Comparison of ENCODE assay signal across 1 cellular context in the genomic region with DNA sequence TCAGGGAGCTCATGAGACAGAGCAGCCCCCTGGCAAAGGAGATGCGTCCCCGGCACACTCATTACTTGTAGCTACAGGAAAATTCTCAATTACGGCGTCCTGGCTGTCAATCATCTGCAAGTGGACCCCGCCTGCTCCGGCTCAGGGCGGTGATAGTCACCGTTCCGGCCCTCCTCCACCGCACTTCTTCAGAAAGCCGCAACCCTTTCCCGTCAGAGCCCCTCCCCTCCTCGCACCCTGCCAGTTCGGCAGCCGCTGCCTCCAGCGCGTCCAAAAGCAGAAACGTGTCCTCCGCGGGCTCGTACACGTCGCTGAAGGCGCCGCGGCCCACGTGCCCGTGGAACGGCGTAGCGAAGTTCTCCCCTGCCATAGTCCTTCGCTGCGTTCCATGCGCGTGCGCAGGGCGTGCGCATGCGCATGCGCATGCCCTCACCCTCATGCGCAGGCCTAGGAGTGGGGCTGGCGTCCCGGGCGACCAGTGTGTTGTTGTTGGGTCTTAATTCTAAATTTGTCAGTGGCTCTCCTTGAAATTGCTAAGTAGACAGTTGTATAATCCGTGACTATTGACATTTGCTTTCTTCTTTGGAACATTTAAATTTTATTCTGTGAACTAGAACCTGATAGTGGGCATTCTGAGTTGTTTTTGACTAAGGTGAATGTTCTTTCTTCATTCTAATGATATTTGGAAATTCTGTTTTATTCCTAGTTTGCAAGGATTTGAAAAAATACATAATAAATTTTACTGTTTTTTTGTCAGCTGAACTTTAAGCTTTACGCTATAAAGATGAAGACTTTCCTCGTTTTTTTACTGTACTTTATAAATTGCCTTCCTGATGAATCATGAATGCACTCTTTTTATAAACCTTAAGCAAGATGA.
TF ChIP-seq lines count a peak whose summit lies in the region.

No MANE protein-coding gene starts in this region.

TF ChIP-seq in HEK293, 187 proteins besides CTCF, POLR2A, EP300 and RAD21 (continued from another document and continues in another):
- TF ChIP-seq ZBTB48 (tag by site-specific recombination; IDR thresholded peaks at IDR 0.05) (peak; percentile 67), WT1 (tag by site-specific recombination; IDR thresholded peaks at IDR 0.05) (peak; percentile 77), ZNF843 (tag by site-specific recombination; IDR thresholded peaks at IDR 0.05) (no peak), ZNF341 (tag by site-specific recombination; IDR thresholded peaks at IDR 0.05; ENCODE audit: low read depth) (peak; percentile 84), KLF16 (tag by site-specific recombination; IDR thresholded peaks at IDR 0.05) (peak; percentile 93), ZBTB8A (tag by site-specific recombination; IDR thresholded peaks at IDR 0.05) (peak; percentile 59), SP2 (tag by site-specific recombination; IDR thresholded peaks at IDR 0.05) (peak; percentile 90), KLF8 (tag by site-specific recombination; IDR thresholded peaks at IDR 0.05) (peak; percentile 91), KLF1 (tag by site-specific recombination; IDR thresholded peaks at IDR 0.05) (peak; percentile 57), ZNF2 (tag by site-specific recombination; IDR thresholded peaks at IDR 0.05) (peak; percentile 97), ZXDB (tag by site-specific recombination; IDR thresholded peaks at IDR 0.05) (peak; percentile 98), YY1 (tag by site-specific recombination; IDR thresholded peaks at IDR 0.05) (peak; percentile 75; the same call in 1 of the 2 replicates), OSR2 (tag by site-specific recombination; IDR thresholded peaks at IDR 0.05) (peak; percentile 47; the same call in 1 of the 2 replicates), ZNF335 (tag by site-specific recombination; conservative IDR thresholded peaks at IDR 0.05) (peak; percentile 86), ZNF623 (tag by site-specific recombination; IDR thresholded peaks at IDR 0.05) (no peak), ZNF48 (tag by site-specific recombination; IDR thresholded peaks at IDR 0.05) (no peak), ZNF324 (tag by site-specific recombination; IDR thresholded peaks at IDR 0.05) (peak; percentile 95), ZNF785 (tag by site-specific recombination; IDR thresholded peaks at IDR 0.05) (peak; percentile 91; the same call in 1 of the 2 replicates), ZSCAN30 (tag by site-specific recombination; IDR thresholded peaks at IDR 0.05) (peak; percentile 90), ZFP3 (tag by site-specific recombination; IDR thresholded peaks at IDR 0.05; ENCODE audit: low read depth) (peak; percentile 95), ZSCAN23 (tag by site-specific recombination; IDR thresholded peaks at IDR 0.05) (0 out of 2 replicates have a peak, but pooled peaks have one; percentile 31), ZNF561 (tag by site-specific recombination; IDR thresholded peaks at IDR 0.05; ENCODE audit: borderline replicate concordance) (peak; percentile 84; the same call in 1 of the 2 replicates), ZNF530 (tag by site-specific recombination; IDR thresholded peaks at IDR 0.05; ENCODE audit: low read depth) (no peak), ZNF140 (tag by site-specific recombination; IDR thresholded peaks at IDR 0.05) (no peak)
- TF ChIP-seq, protein P1, sequence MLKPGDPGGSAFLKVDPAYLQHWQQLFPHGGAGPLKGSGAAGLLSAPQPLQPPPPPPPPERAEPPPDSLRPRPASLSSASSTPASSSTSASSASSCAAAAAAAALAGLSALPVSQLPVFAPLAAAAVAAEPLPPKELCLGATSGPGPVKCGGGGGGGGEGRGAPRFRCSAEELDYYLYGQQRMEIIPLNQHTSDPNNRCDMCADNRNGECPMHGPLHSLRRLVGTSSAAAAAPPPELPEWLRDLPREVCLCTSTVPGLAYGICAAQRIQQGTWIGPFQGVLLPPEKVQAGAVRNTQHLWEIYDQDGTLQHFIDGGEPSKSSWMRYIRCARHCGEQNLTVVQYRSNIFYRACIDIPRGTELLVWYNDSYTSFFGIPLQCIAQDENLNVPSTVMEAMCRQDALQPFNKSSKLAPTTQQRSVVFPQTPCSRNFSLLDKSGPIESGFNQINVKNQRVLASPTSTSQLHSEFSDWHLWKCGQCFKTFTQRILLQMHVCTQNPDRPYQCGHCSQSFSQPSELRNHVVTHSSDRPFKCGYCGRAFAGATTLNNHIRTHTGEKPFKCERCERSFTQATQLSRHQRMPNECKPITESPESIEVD (tag by site-specific recombination; IDR thresholded peaks at IDR 0.05) = peak; percentile 7; the same call in 1 of the 2 replicates
- TF ChIP-seq, protein P2, sequence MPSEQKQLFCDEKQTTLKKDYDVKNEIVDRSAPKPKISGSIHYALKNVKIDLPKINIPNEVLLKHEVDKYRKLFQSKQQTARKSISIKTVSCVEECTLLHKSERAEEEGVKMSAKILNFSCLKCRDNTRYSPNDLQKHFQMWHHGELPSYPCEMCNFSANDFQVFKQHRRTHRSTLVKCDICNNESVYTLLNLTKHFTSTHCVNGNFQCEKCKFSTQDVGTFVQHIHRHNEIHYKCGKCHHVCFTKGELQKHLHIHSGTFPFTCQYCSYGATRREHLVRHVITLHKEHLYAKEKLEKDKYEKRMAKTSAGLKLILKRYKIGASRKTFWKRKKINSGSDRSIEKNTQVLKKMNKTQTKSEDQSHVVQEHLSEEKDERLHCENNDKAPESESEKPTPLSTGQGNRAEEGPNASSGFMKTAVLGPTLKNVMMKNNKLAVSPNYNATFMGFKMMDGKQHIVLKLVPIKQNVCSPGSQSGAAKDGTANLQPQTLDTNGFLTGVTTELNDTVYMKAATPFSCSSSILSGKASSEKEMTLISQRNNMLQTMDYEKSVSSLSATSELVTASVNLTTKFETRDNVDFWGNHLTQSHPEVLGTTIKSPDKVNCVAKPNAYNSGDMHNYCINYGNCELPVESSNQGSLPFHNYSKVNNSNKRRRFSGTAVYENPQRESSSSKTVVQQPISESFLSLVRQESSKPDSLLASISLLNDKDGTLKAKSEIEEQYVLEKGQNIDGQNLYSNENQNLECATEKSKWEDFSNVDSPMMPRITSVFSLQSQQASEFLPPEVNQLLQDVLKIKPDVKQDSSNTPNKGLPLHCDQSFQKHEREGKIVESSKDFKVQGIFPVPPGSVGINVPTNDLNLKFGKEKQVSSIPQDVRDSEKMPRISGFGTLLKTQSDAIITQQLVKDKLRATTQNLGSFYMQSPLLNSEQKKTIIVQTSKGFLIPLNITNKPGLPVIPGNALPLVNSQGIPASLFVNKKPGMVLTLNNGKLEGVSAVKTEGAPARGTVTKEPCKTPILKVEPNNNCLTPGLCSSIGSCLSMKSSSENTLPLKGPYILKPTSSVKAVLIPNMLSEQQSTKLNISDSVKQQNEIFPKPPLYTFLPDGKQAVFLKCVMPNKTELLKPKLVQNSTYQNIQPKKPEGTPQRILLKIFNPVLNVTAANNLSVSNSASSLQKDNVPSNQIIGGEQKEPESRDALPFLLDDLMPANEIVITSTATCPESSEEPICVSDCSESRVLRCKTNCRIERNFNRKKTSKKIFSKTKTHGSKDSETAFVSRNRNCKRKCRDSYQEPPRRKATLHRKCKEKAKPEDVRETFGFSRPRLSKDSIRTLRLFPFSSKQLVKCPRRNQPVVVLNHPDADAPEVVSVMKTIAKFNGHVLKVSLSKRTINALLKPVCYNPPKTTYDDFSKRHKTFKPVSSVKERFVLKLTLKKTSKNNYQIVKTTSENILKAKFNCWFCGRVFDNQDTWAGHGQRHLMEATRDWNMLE (tag by site-specific recombination; conservative IDR thresholded peaks at IDR 0.05; ENCODE audit: low read depth) = peak; percentile 58
- TF ChIP-seq, protein P3, sequence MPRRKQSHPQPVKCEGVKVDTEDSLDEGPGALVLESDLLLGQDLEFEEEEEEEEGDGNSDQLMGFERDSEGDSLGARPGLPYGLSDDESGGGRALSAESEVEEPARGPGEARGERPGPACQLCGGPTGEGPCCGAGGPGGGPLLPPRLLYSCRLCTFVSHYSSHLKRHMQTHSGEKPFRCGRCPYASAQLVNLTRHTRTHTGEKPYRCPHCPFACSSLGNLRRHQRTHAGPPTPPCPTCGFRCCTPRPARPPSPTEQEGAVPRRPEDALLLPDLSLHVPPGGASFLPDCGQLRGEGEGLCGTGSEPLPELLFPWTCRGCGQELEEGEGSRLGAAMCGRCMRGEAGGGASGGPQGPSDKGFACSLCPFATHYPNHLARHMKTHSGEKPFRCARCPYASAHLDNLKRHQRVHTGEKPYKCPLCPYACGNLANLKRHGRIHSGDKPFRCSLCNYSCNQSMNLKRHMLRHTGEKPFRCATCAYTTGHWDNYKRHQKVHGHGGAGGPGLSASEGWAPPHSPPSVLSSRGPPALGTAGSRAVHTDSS (tag by site-specific recombination; IDR thresholded peaks at IDR 0.05) = no peak
- TF ChIP-seq, protein P4, sequence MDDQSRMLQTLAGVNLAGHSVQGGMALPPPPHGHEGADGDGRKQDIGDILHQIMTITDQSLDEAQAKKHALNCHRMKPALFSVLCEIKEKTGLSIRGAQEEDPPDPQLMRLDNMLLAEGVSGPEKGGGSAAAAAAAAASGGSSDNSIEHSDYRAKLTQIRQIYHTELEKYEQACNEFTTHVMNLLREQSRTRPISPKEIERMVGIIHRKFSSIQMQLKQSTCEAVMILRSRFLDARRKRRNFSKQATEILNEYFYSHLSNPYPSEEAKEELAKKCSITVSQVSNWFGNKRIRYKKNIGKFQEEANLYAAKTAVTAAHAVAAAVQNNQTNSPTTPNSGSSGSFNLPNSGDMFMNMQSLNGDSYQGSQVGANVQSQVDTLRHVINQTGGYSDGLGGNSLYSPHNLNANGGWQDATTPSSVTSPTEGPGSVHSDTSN (CRISPR knock-in tag; IDR thresholded peaks at IDR 0.05) = peak; percentile 97
- TF ChIP-seq, protein P5, sequence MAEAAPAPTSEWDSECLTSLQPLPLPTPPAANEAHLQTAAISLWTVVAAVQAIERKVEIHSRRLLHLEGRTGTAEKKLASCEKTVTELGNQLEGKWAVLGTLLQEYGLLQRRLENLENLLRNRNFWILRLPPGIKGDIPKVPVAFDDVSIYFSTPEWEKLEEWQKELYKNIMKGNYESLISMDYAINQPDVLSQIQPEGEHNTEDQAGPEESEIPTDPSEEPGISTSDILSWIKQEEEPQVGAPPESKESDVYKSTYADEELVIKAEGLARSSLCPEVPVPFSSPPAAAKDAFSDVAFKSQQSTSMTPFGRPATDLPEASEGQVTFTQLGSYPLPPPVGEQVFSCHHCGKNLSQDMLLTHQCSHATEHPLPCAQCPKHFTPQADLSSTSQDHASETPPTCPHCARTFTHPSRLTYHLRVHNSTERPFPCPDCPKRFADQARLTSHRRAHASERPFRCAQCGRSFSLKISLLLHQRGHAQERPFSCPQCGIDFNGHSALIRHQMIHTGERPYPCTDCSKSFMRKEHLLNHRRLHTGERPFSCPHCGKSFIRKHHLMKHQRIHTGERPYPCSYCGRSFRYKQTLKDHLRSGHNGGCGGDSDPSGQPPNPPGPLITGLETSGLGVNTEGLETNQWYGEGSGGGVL (tag by site-specific recombination; IDR thresholded peaks at IDR 0.05) = no peak
- TF ChIP-seq, protein P6, sequence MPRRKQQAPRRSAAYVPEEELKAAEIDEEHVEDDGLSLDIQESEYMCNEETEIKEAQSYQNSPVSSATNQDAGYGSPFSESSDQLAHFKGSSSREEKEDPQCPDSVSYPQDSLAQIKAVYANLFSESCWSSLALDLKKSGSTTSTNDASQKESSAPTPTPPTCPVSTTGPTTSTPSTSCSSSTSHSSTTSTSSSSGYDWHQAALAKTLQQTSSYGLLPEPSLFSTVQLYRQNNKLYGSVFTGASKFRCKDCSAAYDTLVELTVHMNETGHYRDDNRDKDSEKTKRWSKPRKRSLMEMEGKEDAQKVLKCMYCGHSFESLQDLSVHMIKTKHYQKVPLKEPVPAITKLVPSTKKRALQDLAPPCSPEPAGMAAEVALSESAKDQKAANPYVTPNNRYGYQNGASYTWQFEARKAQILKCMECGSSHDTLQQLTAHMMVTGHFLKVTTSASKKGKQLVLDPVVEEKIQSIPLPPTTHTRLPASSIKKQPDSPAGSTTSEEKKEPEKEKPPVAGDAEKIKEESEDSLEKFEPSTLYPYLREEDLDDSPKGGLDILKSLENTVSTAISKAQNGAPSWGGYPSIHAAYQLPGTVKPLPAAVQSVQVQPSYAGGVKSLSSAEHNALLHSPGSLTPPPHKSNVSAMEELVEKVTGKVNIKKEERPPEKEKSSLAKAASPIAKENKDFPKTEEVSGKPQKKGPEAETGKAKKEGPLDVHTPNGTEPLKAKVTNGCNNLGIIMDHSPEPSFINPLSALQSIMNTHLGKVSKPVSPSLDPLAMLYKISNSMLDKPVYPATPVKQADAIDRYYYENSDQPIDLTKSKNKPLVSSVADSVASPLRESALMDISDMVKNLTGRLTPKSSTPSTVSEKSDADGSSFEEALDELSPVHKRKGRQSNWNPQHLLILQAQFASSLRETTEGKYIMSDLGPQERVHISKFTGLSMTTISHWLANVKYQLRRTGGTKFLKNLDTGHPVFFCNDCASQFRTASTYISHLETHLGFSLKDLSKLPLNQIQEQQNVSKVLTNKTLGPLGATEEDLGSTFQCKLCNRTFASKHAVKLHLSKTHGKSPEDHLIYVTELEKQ (tag by site-specific recombination; IDR thresholded peaks at IDR 0.05; ENCODE audit: borderline replicate concordance) = peak; percentile 83; the same call in 1 of the 2 replicates
- TF ChIP-seq, protein P7, sequence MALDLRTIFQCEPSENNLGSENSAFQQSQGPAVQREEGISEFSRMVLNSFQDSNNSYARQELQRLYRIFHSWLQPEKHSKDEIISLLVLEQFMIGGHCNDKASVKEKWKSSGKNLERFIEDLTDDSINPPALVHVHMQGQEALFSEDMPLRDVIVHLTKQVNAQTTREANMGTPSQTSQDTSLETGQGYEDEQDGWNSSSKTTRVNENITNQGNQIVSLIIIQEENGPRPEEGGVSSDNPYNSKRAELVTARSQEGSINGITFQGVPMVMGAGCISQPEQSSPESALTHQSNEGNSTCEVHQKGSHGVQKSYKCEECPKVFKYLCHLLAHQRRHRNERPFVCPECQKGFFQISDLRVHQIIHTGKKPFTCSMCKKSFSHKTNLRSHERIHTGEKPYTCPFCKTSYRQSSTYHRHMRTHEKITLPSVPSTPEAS (tag by site-specific recombination; IDR thresholded peaks at IDR 0.05) = 0 out of 2 replicates have a peak, but pooled peaks have one; percentile 38
- TF ChIP-seq, protein P8, sequence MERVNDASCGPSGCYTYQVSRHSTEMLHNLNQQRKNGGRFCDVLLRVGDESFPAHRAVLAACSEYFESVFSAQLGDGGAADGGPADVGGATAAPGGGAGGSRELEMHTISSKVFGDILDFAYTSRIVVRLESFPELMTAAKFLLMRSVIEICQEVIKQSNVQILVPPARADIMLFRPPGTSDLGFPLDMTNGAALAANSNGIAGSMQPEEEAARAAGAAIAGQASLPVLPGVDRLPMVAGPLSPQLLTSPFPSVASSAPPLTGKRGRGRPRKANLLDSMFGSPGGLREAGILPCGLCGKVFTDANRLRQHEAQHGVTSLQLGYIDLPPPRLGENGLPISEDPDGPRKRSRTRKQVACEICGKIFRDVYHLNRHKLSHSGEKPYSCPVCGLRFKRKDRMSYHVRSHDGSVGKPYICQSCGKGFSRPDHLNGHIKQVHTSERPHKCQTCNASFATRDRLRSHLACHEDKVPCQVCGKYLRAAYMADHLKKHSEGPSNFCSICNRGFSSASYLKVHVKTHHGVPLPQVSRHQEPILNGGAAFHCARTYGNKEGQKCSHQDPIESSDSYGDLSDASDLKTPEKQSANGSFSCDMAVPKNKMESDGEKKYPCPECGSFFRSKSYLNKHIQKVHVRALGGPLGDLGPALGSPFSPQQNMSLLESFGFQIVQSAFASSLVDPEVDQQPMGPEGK (tag by site-specific recombination; IDR thresholded peaks at IDR 0.05) = peak; percentile 92
- TF ChIP-seq, protein P9, sequence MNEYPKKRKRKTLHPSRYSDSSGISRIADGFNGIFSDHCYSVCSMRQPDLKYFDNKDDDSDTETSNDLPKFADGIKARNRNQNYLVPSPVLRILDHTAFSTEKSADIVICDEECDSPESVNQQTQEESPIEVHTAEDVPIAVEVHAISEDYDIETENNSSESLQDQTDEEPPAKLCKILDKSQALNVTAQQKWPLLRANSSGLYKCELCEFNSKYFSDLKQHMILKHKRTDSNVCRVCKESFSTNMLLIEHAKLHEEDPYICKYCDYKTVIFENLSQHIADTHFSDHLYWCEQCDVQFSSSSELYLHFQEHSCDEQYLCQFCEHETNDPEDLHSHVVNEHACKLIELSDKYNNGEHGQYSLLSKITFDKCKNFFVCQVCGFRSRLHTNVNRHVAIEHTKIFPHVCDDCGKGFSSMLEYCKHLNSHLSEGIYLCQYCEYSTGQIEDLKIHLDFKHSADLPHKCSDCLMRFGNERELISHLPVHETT (tag by site-specific recombination; IDR thresholded peaks at IDR 0.05) = peak; percentile 27
